Comparison of ENCODE assay signal across 8 cellular contexts in the genomic region with DNA sequence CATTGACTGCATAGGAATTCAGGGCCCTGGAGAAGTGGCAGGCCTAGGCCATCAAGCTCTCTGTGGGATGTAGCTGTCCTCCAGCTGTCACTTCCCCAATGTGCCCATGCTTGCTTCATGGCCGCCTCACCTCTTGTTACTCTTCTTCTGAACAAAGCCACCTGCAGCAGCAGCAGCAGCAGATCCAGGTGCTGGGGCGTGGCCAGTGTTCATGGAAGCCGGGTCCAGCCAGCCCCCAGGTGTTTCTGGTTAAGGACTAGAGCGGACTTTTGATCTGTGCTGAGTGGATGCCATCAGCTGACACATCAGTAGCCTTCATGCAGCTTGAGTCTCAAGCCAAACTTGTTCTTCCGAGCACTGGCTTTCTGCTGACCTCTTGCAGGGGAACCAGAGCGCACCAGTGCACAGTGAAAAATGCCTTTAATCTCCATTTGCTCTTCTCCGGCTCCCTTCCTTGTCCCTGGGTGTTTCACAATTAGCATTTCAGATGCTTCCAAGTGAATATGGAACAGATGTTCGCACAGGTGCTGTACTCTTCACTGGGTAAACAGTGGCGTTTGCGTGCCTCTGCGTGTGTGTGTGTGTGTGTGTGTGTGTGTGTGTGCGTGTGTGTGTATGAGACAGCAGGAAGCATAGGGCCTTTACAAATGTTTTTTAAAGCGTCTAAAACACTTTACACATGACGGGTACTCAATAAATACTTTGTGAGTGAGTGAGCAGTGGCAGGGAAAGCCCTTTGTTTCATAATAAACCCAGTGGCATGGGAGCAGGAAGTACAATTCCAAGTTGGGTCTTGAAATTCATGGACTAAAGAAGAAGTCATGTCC. TPM values are rescaled to one million over a fixed set of nuclear protein-coding genes. Genes with fewer than 3 reads are reported as not detected.
DNase-seq lines count a peak whose midpoint lies in the region; ATAC-seq, FAIRE-seq and TF ChIP-seq lines count a peak whose summit lies in the region.

No MANE protein-coding gene starts in this region.

- no peak for TF ChIP-seq POLR2A in H54 (IDR thresholded peaks at IDR 0.05; ENCODE audit: low read depth, low read length)

- peak overlapping the region; percentile 95 to 96 for H3K27ac ChIP-seq in esophagus (ENCODE audit: low read depth in 2 of 2, low read length in 1 of 2)

- H3K4me1 ChIP-seq in esophagus (ENCODE audit: control insufficient read depth in 2 of 2, insufficient read depth in 2 of 2, low read length in 1 of 2): peaks cover 18 to 35% of the 10 kb centered on the region in 2 donors

- ATAC-seq in HG02840 (IDR thresholded peaks at IDR 0.05; ENCODE audit: low FRiP score, unreplicated experiment): no peak

- 48 to 50% methylated on average over 14 of the region's 14 CpGs for WGBS in esophagus, 2 donors

- DNase-seq in H54 (ENCODE audit: insufficient read length, low spot score): peak; percentile 69
- DNase-seq in NCI-H82 (lab: John Stamatoyannopoulos, UW): peak; percentile 83
- DNase-seq in renal cortical epithelial cell (ENCODE audit: low read depth): peak; percentile 100
- DNase-seq in activated CD8-positive, alpha-beta memory T cell treated with anti-CD3 and anti-CD28 coated beads, Interleukin-2, amount 50 U/mL, for 48 hours: no peak
- DNase-seq in NOMO-1 treated with dmso at 0.1 percent for 144 hours (lab: John Stamatoyannopoulos, UW; ENCODE audit: unreplicated experiment): no peak
- DNase-seq in activated CD8-positive, alpha-beta memory T cell treated with anti-CD3 and anti-CD28 coated beads for 24 hours: no peak

- no peaks in the 10 kb centered on the region for H3K36me3 ChIP-seq in esophagus (ENCODE audit: control insufficient read depth in 2 of 2, insufficient read depth in 2 of 2, low read length in 1 of 2)

- H3K9me3 ChIP-seq in esophagus (ENCODE audit: control insufficient read depth in 2 of 2, insufficient read depth in 1 of 2, low read depth in 1 of 2, low read length in 1 of 2): no peaks in the 10 kb centered on the region

- H3K27me3 ChIP-seq in esophagus (ENCODE audit: control insufficient read depth in 1 of 2, insufficient read depth in 2 of 2, low read length in 2 of 2): no peaks in the 10 kb centered on the region

- no peak overlapping the region for H3K4me3 ChIP-seq in esophagus (ENCODE audit: low read depth in 1 of 2, low read length in 2 of 2)

- FAIRE-seq in H54 (lab: Jason Lieb, UNC): no peak

RNA-seq across cellular contexts. Expression of a gene that starts 20.1 kb away (rescaled TPM):
- polyA plus RNA-seq in esophagus: 10 to 100 TPM; 30.9 to 57.6 TPM
- total RNA-seq in renal cortical epithelial cell: 20.1 and 48.6 TPM in 2 replicates

RNA-seq across cellular contexts. Expression of a gene that starts 55.9 kb away (rescaled TPM):
- polyA plus RNA-seq in esophagus: 10 to 100 TPM in 1 of 2 donors, 1 to 10 TPM in 1; 6.8 to 14.6 TPM
- total RNA-seq in renal cortical epithelial cell: 27.1 and 31.1 TPM in 2 replicates

RNA-seq across cellular contexts. Expression of a gene that starts 56.1 kb away (rescaled TPM):
- polyA plus RNA-seq in esophagus: 10 to 100 TPM; 34.3 to 49.1 TPM
- 30.9 and 32.2 TPM in 2 replicates for total RNA-seq in renal cortical epithelial cell

Comparison
In these comparisons a context has a peak if more than half of its experiments do, and no peak if none do; other contexts are left out.
1. DNase-seq: peak in H54 (single experiment), NCI-H82 (single experiment) and renal cortical epithelial cell (single experiment); none in activated CD8-positive, alpha-beta memory T cell treated with anti-CD3 and anti-CD28 coated beads, Interleukin-2, amount 50 U/mL, for 48 hours (single experiment), NOMO-1 treated with dmso at 0.1 percent for 144 hours (single experiment) and activated CD8-positive, alpha-beta memory T cell treated with anti-CD3 and anti-CD28 coated beads for 24 hours (single experiment).